11 cellular contexts compared by ENCODE assay signal in genomic region chr11:63574856-63575602, GRCh38. TPM values are rescaled to one million over a fixed set of nuclear protein-coding genes. Genes with fewer than 3 reads are reported as not detected.
DNase-seq lines count a peak whose midpoint lies in the region; ATAC-seq and TF ChIP-seq lines count a peak whose summit lies in the region.
"Had no signal": no experiment of that assay in that cellular context is flagged by ENCODE, and none has a peak within 500 bp of the region (broad histone marks: within the 10 kb centered on the region; RNA-seq: fewer than 3 reads in every experiment).

No MANE protein-coding gene starts in this region.

- peak overlapping the region; percentile 79 for H3K4me3 Mint-ChIP-seq in T-helper 2 cell treated with Interferon-gamma antibody and Interleukin-4, amounts not matched to agents 5 μg/mL and 100 μg/mL, for 36 hours

- H3K27me3 ChIP-seq in mucosa of rectum (ENCODE audit: control insufficient read depth in 2 of 2, insufficient read depth in 2 of 2, low read length in 2 of 2), result no peaks in the 10 kb centered on the region
- H3K27me3 ChIP-seq in tibial nerve, result no peaks in the 10 kb centered on the region

- H3K27ac Mint-ChIP-seq in T-helper 2 cell treated with Interferon-gamma antibody and Interleukin-4, amounts not matched to agents 5 μg/mL and 100 μg/mL, for 36 hours, result peak overlapping the region; percentile 82

- peaks cover 2% of the 10 kb centered on the region for H3K9me3 Mint-ChIP-seq in T-helper 2 cell treated with Interferon-gamma antibody and Interleukin-4, amounts not matched to agents 5 μg/mL and 100 μg/mL, for 36 hours

- H3K9ac ChIP-seq in mucosa of rectum (ENCODE audit: low read depth in 1 of 2, low read length in 2 of 2), result peak overlapping the region; percentile 47 to 53

- peaks cover 18% of the 10 kb centered on the region for H3K27me3 Mint-ChIP-seq in T-helper 2 cell treated with Interferon-gamma antibody and Interleukin-4, amounts not matched to agents 5 μg/mL and 100 μg/mL, for 36 hours (ENCODE audit: low read depth)

- H3K9me3 ChIP-seq in mucosa of rectum (ENCODE audit: control insufficient read depth in 2 of 2, low read length in 2 of 2), result no peaks in the 10 kb centered on the region
- peaks cover 0 to 3% (median 2%) of the 10 kb centered on the region in 4 donors for H3K9me3 ChIP-seq in tibial nerve

- no peak for TF ChIP-seq CTCF in tibial nerve (IDR thresholded peaks at IDR 0.05)

- H3K36me3 Mint-ChIP-seq in T-helper 2 cell treated with Interferon-gamma antibody and Interleukin-4, amounts not matched to agents 5 μg/mL and 100 μg/mL, for 36 hours (ENCODE audit: low read depth), result peaks cover 3% of the 10 kb centered on the region

- H3K4me1 ChIP-seq in mucosa of rectum (ENCODE audit: control insufficient read depth in 2 of 2, insufficient read depth in 2 of 2, low read length in 2 of 2) (peaks cover 13 to 18% of the 10 kb centered on the region in 2 donors), tibial nerve (peaks cover 5 to 34% (median 23%) of the 10 kb centered on the region in 4 donors)

- H3K27ac ChIP-seq in caudate nucleus (ENCODE audit: low read depth, low read length) (peak overlapping the region; percentile 79), mucosa of rectum (ENCODE audit: low read depth in 2 of 2, low read length in 2 of 2) (peak overlapping the region; percentile 85 to 88), tibial nerve (peak overlapping the region; percentile 73 to 95 (median 84))

- peak in 1 of 2 donors; percentile 89 for TF ChIP-seq EP300 in tibial nerve (IDR thresholded peaks at IDR 0.05)

- H3K4me1 Mint-ChIP-seq in T-helper 2 cell treated with Interferon-gamma antibody and Interleukin-4, amounts not matched to agents 5 μg/mL and 100 μg/mL, for 36 hours (ENCODE audit: low read depth), result peaks cover 12% of the 10 kb centered on the region

- DNase-seq in T-helper 2 cell treated with Interferon-gamma antibody and Interleukin-4, amounts not matched to agents 5 μg/mL and 100 μg/mL, for 36 hours (ENCODE audit: low spot score), result no peak
- DNase-seq in T-helper 2 cell (no peak), caudate nucleus (lab: John Stamatoyannopoulos, UW) (peak in 1 of 61 donors; percentile 32), tibial nerve (ENCODE audit: low spot score in 2 of 2) (peak; percentile 31 to 57), DMS114 treated with DMSO at 0.1 percent for 48 hours (lab: John Stamatoyannopoulos, UW; ENCODE audit: unreplicated experiment) (no peak)
- no peak for DNase-seq in activated CD4-positive, CD25-positive, alpha-beta regulatory T cell treated with anti-CD3 and anti-CD28 coated beads, Interleukin-2, amount 50 U/mL, for 72 hours
- DNase-seq: 8988T had no signal

- H3K4me3 ChIP-seq in mucosa of rectum (ENCODE audit: low read length in 2 of 2) (peak overlapping the region; percentile 26 to 61), tibial nerve (peak overlapping the region; percentile 5 to 31 (median 24))

- TF ChIP-seq POLR2A in tibial nerve (IDR thresholded peaks at IDR 0.05), result no peak

- no peak for ATAC-seq in GM19035 (IDR thresholded peaks at IDR 0.05; ENCODE audit: unreplicated experiment)
- ATAC-seq: HCT116 had no signal

- WGBS in tibial nerve, 2 donors, result 24% methylated on average over 10 of the region's 10 CpGs

- H3K36me3 ChIP-seq in mucosa of rectum (ENCODE audit: control insufficient read depth in 2 of 2, insufficient read depth in 2 of 2, low read length in 2 of 2) (peaks cover 0 to 2% of the 10 kb centered on the region in 2 donors), tibial nerve (peaks cover 0 to 16% (median 0%) of the 10 kb centered on the region in 3 donors)

RNA-seq across cellular contexts. Expression of gene PLAAT2, which starts 11.8 kb away (rescaled TPM):
- under 1 TPM in 1 of 4 donors, not detected in 3; 0.90 TPM for total RNA-seq in tibial nerve
- total RNA-seq: SK-MEL-5 had no signal

RNA-seq across cellular contexts. Expression of gene PLAAT4, which starts 38.4 kb away (rescaled TPM):
- total RNA-seq in tibial nerve, result 10 to 100 TPM in 3 of 4 donors, 1 to 10 TPM in 1; 6.3 to 43.7 (median 23.0) TPM
- total RNA-seq: SK-MEL-5 had no signal

RNA-seq across cellular contexts. Expression of gene PLAAT3, which starts 39.2 kb away (rescaled TPM):
- total RNA-seq in tibial nerve, result 100 to 1,000 TPM; 140 to 185 (median 157) TPM

Comparison
In these comparisons a context has a peak if more than half of its experiments do, and no peak if none do; other contexts are left out.
1. DNase-seq: peak in tibial nerve (2 of 2); none in T-helper 2 cell treated with Interferon-gamma antibody and Interleukin-4, amounts not matched to agents 5 μg/mL and 100 μg/mL, for 36 hours (single experiment), T-helper 2 cell (0 of 5), activated CD4-positive, CD25-positive, alpha-beta regulatory T cell treated with anti-CD3 and anti-CD28 coated beads, Interleukin-2, amount 50 U/mL, for 72 hours (single experiment) and DMS114 treated with DMSO at 0.1 percent for 48 hours (single experiment).
2. Peak in every context shown above with its lines, with median percentiles within 50 percentile points of each other: H3K27ac ChIP-seq.